Comparison of ENCODE assay signal across 26 cellular contexts in the genomic region with DNA sequence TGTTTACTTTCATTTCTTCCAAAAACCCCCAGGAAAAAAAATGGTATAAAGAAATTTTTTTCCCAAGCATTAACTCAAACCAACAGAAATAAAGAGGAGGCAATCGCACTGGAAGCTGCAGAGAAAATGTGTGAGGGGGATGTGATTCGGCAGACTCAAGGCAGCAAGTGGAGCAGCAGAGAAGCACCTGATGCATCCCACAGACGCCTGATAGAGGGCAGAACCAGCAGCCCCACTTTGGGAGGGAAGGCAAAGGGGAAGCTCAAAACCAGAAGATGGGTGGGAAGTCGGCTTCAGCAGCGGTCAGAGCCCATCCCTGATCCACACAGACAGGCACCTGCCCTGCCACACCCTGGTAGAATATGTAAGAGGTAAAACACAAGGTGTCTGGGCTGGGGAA. TPM values are rescaled to one million over a fixed set of nuclear protein-coding genes. Genes with fewer than 3 reads are reported as not detected.
DNase-seq lines count a peak whose midpoint lies in the region; ATAC-seq and TF ChIP-seq lines count a peak whose summit lies in the region.
"Had no signal": no experiment of that assay in that cellular context is flagged by ENCODE, and none has a peak within 500 bp of the region (broad histone marks: within the 10 kb centered on the region; RNA-seq: fewer than 3 reads in every experiment).

No MANE protein-coding gene starts in this region.

- ATAC-seq in WTC11: peak; percentile 67
- ATAC-seq in mucosa of descending colon: peak; percentile 25
- no peak for ATAC-seq in GM21526 (IDR thresholded peaks at IDR 0.05; ENCODE audit: low FRiP score, unreplicated experiment)
- no peak for ATAC-seq in GM19324 (IDR thresholded peaks at IDR 0.05; ENCODE audit: low FRiP score, unreplicated experiment)
- ATAC-seq: GM12878 had no signal

- no peaks in the 10 kb centered on the region for H3K27me3 ChIP-seq in SJCRH30
- H3K27me3 ChIP-seq: BLaER1 had no signal

- H3K27me3 Mint-ChIP-seq in WTC11 (ENCODE audit: low read depth): peaks cover 3% of the 10 kb centered on the region; the same call in 1 of the 2 replicates
- H3K27me3 Mint-ChIP-seq: CD4-positive, alpha-beta memory T cell; CD4-positive, CD25-positive, alpha-beta regulatory T cell; CD8-positive, alpha-beta memory T cell had no signal

- TF ChIP-seq CTCF in WTC11 (IDR thresholded peaks at IDR 0.05) (no peak), mucosa of descending colon (IDR thresholded peaks at IDR 0.05) (no peak)

- POLR2A ChIA-PET in WTC11 (lab: Charles Lee): no interaction called here

- no peak overlapping the region for H3K27ac Mint-ChIP-seq in WTC11
- H3K27ac Mint-ChIP-seq: CD4-positive, CD25-positive, alpha-beta regulatory T cell; CD8-positive, alpha-beta memory T cell had no signal

- H3K4me3 ChIP-seq in mucosa of descending colon: no peak overlapping the region
- no peak overlapping the region for H3K4me3 ChIP-seq in SJCRH30
- H3K4me3 ChIP-seq: BLaER1, GM12878 had no signal

- CTCF ChIA-PET in WTC11 (lab: Charles Lee): interaction anchor here (1.0 to 1.1 kb wide), 2 partner anchors 98 to 242 kb away, joined by 3 read pairs; no protein-coding TSS in a partner anchor

- peak; percentile 16 for DNase-seq in NCI-H526 treated with DMSO at 0.1 percent for 48 hours (lab: John Stamatoyannopoulos, UW)
- peak; percentile 49 for DNase-seq in NCI-H748 treated with DMSO at 0.1 percent for 48 hours (lab: John Stamatoyannopoulos, UW)
- no peak for DNase-seq in WTC11 (ENCODE audit: low spot score)
- no peak for DNase-seq in mucosa of descending colon
- DNase-seq in SJCRH30: no peak
- DNase-seq in OCI-M2 (lab: John Stamatoyannopoulos, UW; ENCODE audit: unreplicated experiment): no peak
- DNase-seq: 8988T; ACHN; BE2C; C1 segment of cervical spinal cord; CD4-positive, alpha-beta memory T cell; CD4-positive, CD25-positive, alpha-beta regulatory T cell; CD8-positive, alpha-beta memory T cell; COR-L47; DMS 273 treated with DMSO at 0.1 percent for 48 hours; DMS153; DMS53; DMS79; DND-41; EL; GDM1 had no signal

- intact Hi-C loops in mucosa of descending colon (cut with DNase I, micrococcal nuclease): no loop called here

- no peak overlapping the region for H3K27ac ChIP-seq in SJCRH30
- H3K27ac ChIP-seq: BLaER1 had no signal

- H3K36me3 ChIP-seq in mucosa of descending colon (ENCODE audit: low read depth) (no peaks in the 10 kb centered on the region), SJCRH30 (no peaks in the 10 kb centered on the region)
- H3K36me3 ChIP-seq: BE2C, BLaER1 had no signal

- H3K4me1 Mint-ChIP-seq in WTC11: peaks cover 27% of the 10 kb centered on the region
- H3K4me1 Mint-ChIP-seq: CD14-positive monocyte; CD4-positive, alpha-beta memory T cell; CD4-positive, CD25-positive, alpha-beta regulatory T cell; CD8-positive, alpha-beta memory T cell had no signal

- H3K4me1 ChIP-seq in mucosa of descending colon (ENCODE audit: low read depth) (no peaks in the 10 kb centered on the region), SJCRH30 (peaks cover 19% of the 10 kb centered on the region)
- H3K4me1 ChIP-seq: BE2C, BLaER1 had no signal

- H3K9me3 ChIP-seq in mucosa of descending colon: no peaks in the 10 kb centered on the region
- H3K9me3 ChIP-seq in SJCRH30 (replicated peaks): no peaks in the 10 kb centered on the region
- H3K9me3 ChIP-seq: BE2C, BLaER1 had no signal

- no peaks in the 10 kb centered on the region for H3K9me3 Mint-ChIP-seq in WTC11
- H3K9me3 Mint-ChIP-seq: CD14-positive monocyte; CD4-positive, alpha-beta memory T cell; CD8-positive, alpha-beta memory T cell had no signal

- no peak overlapping the region for H3K4me3 Mint-ChIP-seq in WTC11
- H3K4me3 Mint-ChIP-seq: CD14-positive monocyte; CD4-positive, alpha-beta memory T cell; CD4-positive, CD25-positive, alpha-beta regulatory T cell had no signal

- no peaks in the 10 kb centered on the region for H3K36me3 Mint-ChIP-seq in WTC11

TF ChIP-seq in WTC11, 78 proteins besides CTCF, POLR2A, EP300 and RAD21:
- TF ChIP-seq GRHL2 (CRISPR knock-in tag; IDR thresholded peaks at IDR 0.05; ENCODE audit: insufficient replicate concordance, severe bottlenecking) (no peak), SP1 (CRISPR knock-in tag; conservative IDR thresholded peaks at IDR 0.05) (no peak), SMAD3 (CRISPR knock-in tag; IDR thresholded peaks at IDR 0.05; ENCODE audit: borderline replicate concordance) (no peak), CREM (CRISPR knock-in tag; IDR thresholded peaks at IDR 0.05) (no peak), FOXP1 (CRISPR knock-in tag; IDR thresholded peaks at IDR 0.05; ENCODE audit: borderline replicate concordance) (no peak), OVOL2 (CRISPR knock-in tag; IDR thresholded peaks at IDR 0.05; ENCODE audit: borderline replicate concordance) (no peak)
- TF ChIP-seq, protein P1, sequence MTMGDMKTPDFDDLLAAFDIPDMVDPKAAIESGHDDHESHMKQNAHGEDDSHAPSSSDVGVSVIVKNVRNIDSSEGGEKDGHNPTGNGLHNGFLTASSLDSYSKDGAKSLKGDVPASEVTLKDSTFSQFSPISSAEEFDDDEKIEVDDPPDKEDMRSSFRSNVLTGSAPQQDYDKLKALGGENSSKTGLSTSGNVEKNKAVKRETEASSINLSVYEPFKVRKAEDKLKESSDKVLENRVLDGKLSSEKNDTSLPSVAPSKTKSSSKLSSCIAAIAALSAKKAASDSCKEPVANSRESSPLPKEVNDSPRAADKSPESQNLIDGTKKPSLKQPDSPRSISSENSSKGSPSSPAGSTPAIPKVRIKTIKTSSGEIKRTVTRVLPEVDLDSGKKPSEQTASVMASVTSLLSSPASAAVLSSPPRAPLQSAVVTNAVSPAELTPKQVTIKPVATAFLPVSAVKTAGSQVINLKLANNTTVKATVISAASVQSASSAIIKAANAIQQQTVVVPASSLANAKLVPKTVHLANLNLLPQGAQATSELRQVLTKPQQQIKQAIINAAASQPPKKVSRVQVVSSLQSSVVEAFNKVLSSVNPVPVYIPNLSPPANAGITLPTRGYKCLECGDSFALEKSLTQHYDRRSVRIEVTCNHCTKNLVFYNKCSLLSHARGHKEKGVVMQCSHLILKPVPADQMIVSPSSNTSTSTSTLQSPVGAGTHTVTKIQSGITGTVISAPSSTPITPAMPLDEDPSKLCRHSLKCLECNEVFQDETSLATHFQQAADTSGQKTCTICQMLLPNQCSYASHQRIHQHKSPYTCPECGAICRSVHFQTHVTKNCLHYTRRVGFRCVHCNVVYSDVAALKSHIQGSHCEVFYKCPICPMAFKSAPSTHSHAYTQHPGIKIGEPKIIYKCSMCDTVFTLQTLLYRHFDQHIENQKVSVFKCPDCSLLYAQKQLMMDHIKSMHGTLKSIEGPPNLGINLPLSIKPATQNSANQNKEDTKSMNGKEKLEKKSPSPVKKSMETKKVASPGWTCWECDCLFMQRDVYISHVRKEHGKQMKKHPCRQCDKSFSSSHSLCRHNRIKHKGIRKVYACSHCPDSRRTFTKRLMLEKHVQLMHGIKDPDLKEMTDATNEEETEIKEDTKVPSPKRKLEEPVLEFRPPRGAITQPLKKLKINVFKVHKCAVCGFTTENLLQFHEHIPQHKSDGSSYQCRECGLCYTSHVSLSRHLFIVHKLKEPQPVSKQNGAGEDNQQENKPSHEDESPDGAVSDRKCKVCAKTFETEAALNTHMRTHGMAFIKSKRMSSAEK (CRISPR knock-in tag; IDR thresholded peaks at IDR 0.05; ENCODE audit: borderline replicate concordance): no peak
- TF ChIP-seq, protein P2, sequence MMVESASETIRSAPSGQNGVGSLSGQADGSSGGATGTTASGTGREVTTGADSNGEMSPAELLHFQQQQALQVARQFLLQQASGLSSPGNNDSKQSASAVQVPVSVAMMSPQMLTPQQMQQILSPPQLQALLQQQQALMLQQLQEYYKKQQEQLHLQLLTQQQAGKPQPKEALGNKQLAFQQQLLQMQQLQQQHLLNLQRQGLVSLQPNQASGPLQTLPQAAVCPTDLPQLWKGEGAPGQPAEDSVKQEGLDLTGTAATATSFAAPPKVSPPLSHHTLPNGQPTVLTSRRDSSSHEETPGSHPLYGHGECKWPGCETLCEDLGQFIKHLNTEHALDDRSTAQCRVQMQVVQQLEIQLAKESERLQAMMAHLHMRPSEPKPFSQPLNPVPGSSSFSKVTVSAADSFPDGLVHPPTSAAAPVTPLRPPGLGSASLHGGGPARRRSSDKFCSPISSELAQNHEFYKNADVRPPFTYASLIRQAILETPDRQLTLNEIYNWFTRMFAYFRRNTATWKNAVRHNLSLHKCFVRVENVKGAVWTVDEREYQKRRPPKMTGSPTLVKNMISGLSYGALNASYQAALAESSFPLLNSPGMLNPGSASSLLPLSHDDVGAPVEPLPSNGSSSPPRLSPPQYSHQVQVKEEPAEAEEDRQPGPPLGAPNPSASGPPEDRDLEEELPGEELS (CRISPR knock-in tag; IDR thresholded peaks at IDR 0.05): no peak

RNA-seq across cellular contexts. Expression of a gene that starts 12.6 kb away (rescaled TPM):
- 0.85 to 2.1 TPM (median 1.8 TPM) in 3 replicates for total RNA-seq in WTC11 (2021)
- total RNA-seq in mucosa of descending colon: 1 to 10 TPM; 2.1 to 5.1 (median 2.3) TPM
- total RNA-seq in SJCRH30 (2014; rRNA removed; shearing (Covaris generic)): 1.5 and 2.6 TPM in 2 replicates

Comparison
In these comparisons a context has a peak if more than half of its experiments do, and no peak if none do; other contexts are left out.
1. DNase-seq: peak in NCI-H526 treated with DMSO at 0.1 percent for 48 hours (single experiment) and NCI-H748 treated with DMSO at 0.1 percent for 48 hours (single experiment); none in WTC11 (single experiment), mucosa of descending colon (0 of 3), SJCRH30 (0 of 2) and OCI-M2 (single experiment).
2. ATAC-seq: peak in WTC11 (single experiment) and mucosa of descending colon (single experiment); none in GM21526 (single experiment) and GM19324 (single experiment).